In genomic region chr14:103574707-103575285, GRCh38 we compare ENCODE assay signal across 23 cellular contexts. TPM values are rescaled to one million over a fixed set of nuclear protein-coding genes. Genes with fewer than 3 reads are reported as not detected.
DNase-seq lines count a peak whose midpoint lies in the region; ATAC-seq and TF ChIP-seq lines count a peak whose summit lies in the region.
"Had no signal": no experiment of that assay in that cellular context is flagged by ENCODE, and none has a peak within 500 bp of the region (broad histone marks: within the 10 kb centered on the region; RNA-seq: fewer than 3 reads in every experiment).

No MANE protein-coding gene starts in this region.

- WGBS in neuronal stem cell (ENCODE audit: extremely low coverage in 2 of 2, insufficient read length in 2 of 2, insufficient replicate concordance in 1 of 2), 2 donors = no CpG with 5 or more reads among the region's 18 CpGs
- WGBS in body of pancreas, 2 donors = 88 to 97% methylated on average over 14 to 18 of the region's 18 CpGs

- H3K4me3 ChIP-seq in breast epithelium (no peak overlapping the region), neuronal stem cell (ENCODE audit: low read length in 2 of 2) (no peak overlapping the region), body of pancreas (no peak overlapping the region)
- H3K4me3 ChIP-seq: prostate gland, smooth muscle cell, testis had no signal

- H3K9me3 ChIP-seq in breast epithelium (no peaks in the 10 kb centered on the region), neuronal stem cell (replicated peaks in 1 of 2; ENCODE audit: control insufficient read depth in 2 of 2, insufficient read depth in 1 of 2, low read depth in 1 of 2, low read length in 2 of 2) (no peaks in the 10 kb centered on the region), body of pancreas (no peaks in the 10 kb centered on the region)
- H3K9me3 ChIP-seq: prostate gland, testis had no signal

- H2AK5ac ChIP-seq in neuronal stem cell (ENCODE audit: low read depth, low read length) = no peak overlapping the region

- DNase-seq in breast epithelium (ENCODE audit: low spot score in 2 of 2) (no peak), neuronal stem cell (ENCODE audit: low spot score) (no peak), GM03348 (ENCODE audit: low spot score) (no peak), NOMO-1 treated with dmso at 0.1 percent for 144 hours (lab: John Stamatoyannopoulos, UW; ENCODE audit: unreplicated experiment) (no peak), body of pancreas (no peak)
- DNase-seq: activated naive CD4-positive, alpha-beta T cell treated with anti-CD3 and anti-CD28 coated beads for 36 hours; activated T-cell treated with anti-CD3 and anti-CD28 coated beads for 4 hours; anterior cingulate cortex; DMS153; effector memory CD8-positive, alpha-beta T cell; GF-D8; Karpas-422; naive thymus-derived CD8-positive, alpha-beta T cell; NCI-H1092 treated with DMSO at 0.1 percent for 48 hours; NCI-H2107; NCI-H524; SHP77 treated with DMSO at 0.1 percent for 48 hours; stimulated activated CD4-positive, alpha-beta T cell treated with anti-CD3 and anti-CD28 coated beads, Interleukin-4, amount 100 ng/mL, for 24 hours; T-helper 1 cell; testis had no signal

- H3K36me3 ChIP-seq in breast epithelium = no peaks in the 10 kb centered on the region
- peaks cover 17 to 64% of the 10 kb centered on the region in 2 donors for H3K36me3 ChIP-seq in neuronal stem cell (replicated peaks in 1 of 2; ENCODE audit: control insufficient read depth in 2 of 2, insufficient read depth in 2 of 2, low read length in 2 of 2)
- H3K36me3 ChIP-seq in body of pancreas (replicated peaks in 1 of 2; ENCODE audit: insufficient read depth in 1 of 2, low read depth in 2 of 2) = peaks cover 0 to 6% of the 10 kb centered on the region in 2 donors
- H3K36me3 ChIP-seq: prostate gland had no signal

- H4K8ac ChIP-seq in neuronal stem cell (ENCODE audit: low read depth, low read length) = no peak overlapping the region

- H2BK5ac ChIP-seq in neuronal stem cell (ENCODE audit: low read length) = no peak overlapping the region

- no peak overlapping the region for H3K4ac ChIP-seq in neuronal stem cell (ENCODE audit: low read length)

- peak overlapping the region; percentile 4 for H3K9ac ChIP-seq in neuronal stem cell (ENCODE audit: low read depth, low read length, poor library complexity)

- intact Hi-C loops in breast epithelium (cut with DNase I; ENCODE audit: low total_unique reads) = loop anchor here (5.0 kb wide), 1 partner anchor 242 kb away; the partner anchor contains the start of gene EIF5
- intact Hi-C loops in body of pancreas (cut with DNase I) = no loop called here

- H3K14ac ChIP-seq in neuronal stem cell (ENCODE audit: low read length) = no peak overlapping the region

- H3K79me1 ChIP-seq in neuronal stem cell (ENCODE audit: low read depth, low read length) = peaks cover 6% of the 10 kb centered on the region

- no peak overlapping the region for H2BK15ac ChIP-seq in neuronal stem cell (ENCODE audit: low read length)

- TF ChIP-seq POLR2A in breast epithelium (IDR thresholded peaks at IDR 0.05) (no peak), body of pancreas (IDR thresholded peaks at IDR 0.05) (no peak)

- H3K27me3 ChIP-seq in breast epithelium (no peaks in the 10 kb centered on the region), neuronal stem cell (ENCODE audit: control insufficient read depth in 3 of 3, insufficient read depth in 3 of 3, low read depth in 1 of 3, low read length in 3 of 3) (no peaks in the 10 kb centered on the region), body of pancreas (no peaks in the 10 kb centered on the region)
- H3K27me3 ChIP-seq: testis had no signal

- H3K27ac ChIP-seq in 22Rv1 (peak overlapping the region; percentile 76), breast epithelium (peak overlapping the region; percentile 8 to 89), neuronal stem cell (replicated peaks; ENCODE audit: low read length) (no peak overlapping the region), body of pancreas (no peak overlapping the region)

- no peak overlapping the region for H3K18ac ChIP-seq in neuronal stem cell (ENCODE audit: low read length)

- H2BK12ac ChIP-seq in neuronal stem cell (ENCODE audit: low read length) = no peak overlapping the region

- no peak for ATAC-seq in body of pancreas
- ATAC-seq: effector memory CD8-positive, alpha-beta T cell; naive thymus-derived CD8-positive, alpha-beta T cell had no signal

- no peak overlapping the region for H2BK120ac ChIP-seq in neuronal stem cell (ENCODE audit: low read depth, low read length)

- H3K4me2 ChIP-seq in neuronal stem cell (ENCODE audit: insufficient read depth, low read length, poor library complexity, severe bottlenecking) = no peak overlapping the region
- H3K4me2 ChIP-seq: smooth muscle cell had no signal

- H3K4me1 ChIP-seq in breast epithelium (peaks cover 0 to 5% of the 10 kb centered on the region in 2 donors), neuronal stem cell (ENCODE audit: control insufficient read depth in 2 of 2, insufficient read depth in 1 of 2, low read depth in 1 of 2, low read length in 2 of 2) (peaks cover 3 to 7% of the 10 kb centered on the region in 2 donors), body of pancreas (peaks cover 22% of the 10 kb centered on the region)

- H4K91ac ChIP-seq in neuronal stem cell (ENCODE audit: low read depth, low read length, poor library complexity) = no peak overlapping the region

- TF ChIP-seq CTCF in 22Rv1 (IDR thresholded peaks at IDR 0.05) (no peak), breast epithelium (IDR thresholded peaks at IDR 0.05) (no peak), body of pancreas (IDR thresholded peaks at IDR 0.05) (no peak)

- H3K23ac ChIP-seq in neuronal stem cell (ENCODE audit: low read depth, low read length, poor library complexity) = peak overlapping the region; percentile 40

- H2AFZ ChIP-seq in neuronal stem cell (ENCODE audit: low read length) = no peak overlapping the region

RNA-seq across cellular contexts. Expression of gene COA8, which starts 12.0 kb away (rescaled TPM):
- total RNA-seq in breast epithelium = 10 to 100 TPM; 26.5 to 41.9 (median 27.2) TPM
- polyA plus RNA-seq in neuronal stem cell (2013, experiment 1 of 2) = 45.8 TPM
- 47.5 TPM for polyA plus RNA-seq in neuronal stem cell (2013, experiment 2 of 2)
- 10 to 100 TPM; 15.2 to 32.2 TPM for total RNA-seq in body of pancreas

RNA-seq across cellular contexts. Expression of gene BAG5, which starts 12.3 kb away (rescaled TPM):
- total RNA-seq in breast epithelium = 10 to 100 TPM; 29.5 to 45.4 (median 38.5) TPM
- 11.7 TPM for polyA plus RNA-seq in neuronal stem cell (2013, experiment 1 of 2)
- polyA plus RNA-seq in neuronal stem cell (2013, experiment 2 of 2) = 11.8 TPM
- total RNA-seq in body of pancreas = 10 to 100 TPM in 1 of 2 donors, 1 to 10 TPM in 1; 9.9 to 11.9 TPM

RNA-seq across cellular contexts. Expression of gene TRMT61A, which starts 45.8 kb away (rescaled TPM):
- total RNA-seq in breast epithelium (10 to 100 TPM; 10.7 to 17.7 (median 11.3) TPM), body of pancreas (10 to 100 TPM in 1 of 2 donors, 1 to 10 TPM in 1; 7.9 to 10.4 TPM)
- polyA plus RNA-seq in neuronal stem cell (2013, experiment 1 of 2) = 2.1 TPM
- polyA plus RNA-seq in neuronal stem cell (2013, experiment 2 of 2) = 2.2 TPM

RNA-seq across cellular contexts. Expression of gene CKB, which starts 52.2 kb away (rescaled TPM):
- total RNA-seq in breast epithelium (100 to 1,000 TPM in 1 of 3 donors, 10 to 100 TPM in 2; 61.6 to 305 (median 83.2) TPM), body of pancreas (100 to 1,000 TPM in 1 of 2 donors, 10 to 100 TPM in 1; 92.1 to 146 TPM)
- 418 TPM for polyA plus RNA-seq in neuronal stem cell (2013, experiment 1 of 2)
- 412 TPM for polyA plus RNA-seq in neuronal stem cell (2013, experiment 2 of 2)

RNA-seq across cellular contexts. Expression of gene KLC1, which starts 54.2 kb away (rescaled TPM):
- total RNA-seq in breast epithelium (100 to 1,000 TPM; 222 to 275 (median 253) TPM), body of pancreas (100 to 1,000 TPM; 199 to 292 TPM)
- polyA plus RNA-seq in neuronal stem cell (2013, experiment 1 of 2) = 98.0 TPM
- 101 TPM for polyA plus RNA-seq in neuronal stem cell (2013, experiment 2 of 2)

Comparison
In these comparisons a context has a peak if more than half of its experiments do, and no peak if none do; other contexts are left out.
1. H3K27ac ChIP-seq: peak in 22Rv1 (single experiment) and breast epithelium (2 of 2); none in neuronal stem cell (single experiment) and body of pancreas (0 of 4).